In the genomic region with DNA sequence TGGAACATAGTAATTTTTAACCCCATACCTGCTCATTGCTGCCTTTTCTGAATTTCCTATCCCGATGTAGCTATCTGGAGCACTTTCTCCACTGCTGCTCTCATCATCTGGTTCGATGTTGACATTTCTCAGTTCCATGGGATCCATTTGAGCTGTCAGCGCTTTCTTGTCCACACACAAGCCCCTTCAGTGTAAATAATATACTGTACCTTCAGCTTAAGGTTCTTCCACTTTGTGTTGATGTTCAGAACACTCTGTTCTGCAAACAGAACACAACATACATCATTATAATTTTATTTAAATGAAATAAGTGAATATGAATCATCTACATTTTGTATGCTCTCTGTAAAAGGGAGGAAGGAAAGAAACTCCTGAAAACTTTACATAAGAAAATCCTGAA, we compare ENCODE assay signal across 25 cellular contexts. TPM values are rescaled to one million over a fixed set of nuclear protein-coding genes. Genes with fewer than 3 reads are reported as not detected.
DNase-seq lines count a peak whose midpoint lies in the region; ATAC-seq and TF ChIP-seq lines count a peak whose summit lies in the region.
"Had no signal": no experiment of that assay in that cellular context is flagged by ENCODE, and none has a peak within 500 bp of the region (broad histone marks: within the 10 kb centered on the region; RNA-seq: fewer than 3 reads in every experiment).

No MANE protein-coding gene starts in this region.

- intact Hi-C loops in prostate gland (cut with DNase I) (no loop called here), psoas muscle (cut with DNase I) (no loop called here), left lung (cut with DNase I) (no loop called here)

- H3K9me3 ChIP-seq in endocrine pancreas (ENCODE audit: control insufficient read depth, low read length) = no peaks in the 10 kb centered on the region
- no peaks in the 10 kb centered on the region for H3K9me3 ChIP-seq in prostate gland
- H3K9me3 ChIP-seq in psoas muscle = no peaks in the 10 kb centered on the region
- no peaks in the 10 kb centered on the region for H3K9me3 ChIP-seq in left lung
- H3K9me3 ChIP-seq: A549, BE2C, BLaER1 had no signal

- peak; percentile 76 for DNase-seq in LNCaP clone FGC (ENCODE audit: low read depth)
- peak; percentile 15 for DNase-seq in prostate gland (ENCODE audit: low spot score)
- DNase-seq in Ammon's horn (ENCODE audit: low spot score) = no peak
- no peak for DNase-seq in psoas muscle
- no peak for DNase-seq in left lung
- DNase-seq: AML-193; BE2C; C1 segment of cervical spinal cord; CD4-positive, alpha-beta memory T cell; CD4-positive, CD25-positive, alpha-beta regulatory T cell; CD8-positive, alpha-beta memory T cell; COR-L47; DMS 273 treated with DMSO at 0.1 percent for 48 hours; DMS153; DMS53; DMS79; DND-41; EL; GDM1 had no signal

- H3K36me3 ChIP-seq in endocrine pancreas (ENCODE audit: control insufficient read depth, insufficient read depth, low read length) (no peaks in the 10 kb centered on the region), prostate gland (no peaks in the 10 kb centered on the region), psoas muscle (ENCODE audit: insufficient read depth in 1 of 2, low read depth in 1 of 2) (peaks cover 0 to 46% of the 10 kb centered on the region in 2 donors), left lung (no peaks in the 10 kb centered on the region)
- H3K36me3 ChIP-seq: BE2C, BLaER1 had no signal

- ATAC-seq in psoas muscle (no peak), left lung (no peak)
- ATAC-seq: A549, GM12878 had no signal

- TF ChIP-seq POLR2A in prostate gland (IDR thresholded peaks at IDR 0.05) = no peak

- TF ChIP-seq CTCF in 22Rv1 (IDR thresholded peaks at IDR 0.05) (no peak), LNCaP clone FGC (IDR thresholded peaks at IDR 0.05; ENCODE audit: control insufficient read depth, extremely low read depth, insufficient read depth) (no peak), prostate gland (IDR thresholded peaks at IDR 0.05) (no peak), psoas muscle (IDR thresholded peaks at IDR 0.05) (no peak), left lung (IDR thresholded peaks at IDR 0.05) (no peak)

- H3K4me1 ChIP-seq in endocrine pancreas (ENCODE audit: control insufficient read depth, insufficient read depth, low read length) = peaks cover 22% of the 10 kb centered on the region
- H3K4me1 ChIP-seq in prostate gland (replicated peaks) = no peaks in the 10 kb centered on the region
- peaks cover 19% of the 10 kb centered on the region for H3K4me1 ChIP-seq in psoas muscle
- H3K4me1 ChIP-seq in left lung = no peaks in the 10 kb centered on the region
- H3K4me1 ChIP-seq: A549, BE2C, BLaER1 had no signal

- no peaks in the 10 kb centered on the region for H3K27me3 ChIP-seq in endocrine pancreas (ENCODE audit: control insufficient read depth, insufficient read depth, low read length)
- no peaks in the 10 kb centered on the region for H3K27me3 ChIP-seq in prostate gland (replicated peaks; ENCODE audit: insufficient read depth)
- no peaks in the 10 kb centered on the region for H3K27me3 ChIP-seq in psoas muscle (ENCODE audit: insufficient read depth in 3 of 3, low read length in 2 of 3)
- H3K27me3 ChIP-seq in left lung = no peaks in the 10 kb centered on the region
- H3K27me3 ChIP-seq: BLaER1 had no signal

- WGBS in prostate gland = 59% methylated on average over 3 of the region's 3 CpGs
- 87 to 99% (median 90%) methylated on average over 3 of the region's 3 CpGs for WGBS in psoas muscle, 3 donors

- H3K9ac ChIP-seq in endocrine pancreas (ENCODE audit: control insufficient read depth, insufficient read depth, low read length) = no peak overlapping the region
- H3K9ac ChIP-seq: BLaER1 had no signal

- H3K4me3 ChIP-seq in LNCaP clone FGC (ENCODE audit: low read depth, low read length) = no peak overlapping the region
- H3K4me3 ChIP-seq in endocrine pancreas (ENCODE audit: control insufficient read depth, insufficient read depth, low read length) = peak overlapping the region; percentile 35
- no peak overlapping the region for H3K4me3 ChIP-seq in prostate gland
- H3K4me3 ChIP-seq in psoas muscle = no peak overlapping the region
- no peak overlapping the region for H3K4me3 ChIP-seq in left lung
- H3K4me3 ChIP-seq: A549, BLaER1, GM12878 had no signal

- peak overlapping the region; percentile 77 for H3K27ac ChIP-seq in 22Rv1
- H3K27ac ChIP-seq in prostate gland = peak overlapping the region in 1 of 2 donors; percentile 19
- no peak overlapping the region for H3K27ac ChIP-seq in psoas muscle
- H3K27ac ChIP-seq in left lung = no peak overlapping the region
- H3K27ac ChIP-seq: A549, BLaER1 had no signal

RNA-seq across cellular contexts. Expression of a gene that starts 32.9 kb away (rescaled TPM):
- total RNA-seq in prostate gland = 1 to 10 TPM; 1.3 to 5.6 TPM
- 10 to 100 TPM in 3 of 4 donors, 1 to 10 TPM in 1; 9.2 to 17.0 (median 11.5) TPM for total RNA-seq in psoas muscle
- polyA plus RNA-seq in psoas muscle = 10 to 100 TPM in 2 of 3 donors, under 1 TPM in 1; 0.31 to 25.6 (median 17.3) TPM
- total RNA-seq in left lung = 1 to 10 TPM in 1 of 2 donors, under 1 TPM in 1; 0.85 to 1.5 TPM
- total RNA-seq: CD4-positive, alpha-beta memory T cell; CD4-positive, CD25-positive, alpha-beta regulatory T cell; CD8-positive, alpha-beta memory T cell had no signal
- polyA plus RNA-seq: CD14-positive monocyte; CD4-positive, alpha-beta memory T cell; CD4-positive, CD25-positive, alpha-beta regulatory T cell; CD8-positive, alpha-beta memory T cell had no signal

Comparison
In these comparisons a context has a peak if more than half of its experiments do, and no peak if none do; other contexts are left out.
1. DNase-seq: peak in LNCaP clone FGC (single experiment) and prostate gland (single experiment); none in Ammon's horn (single experiment), psoas muscle (0 of 2) and left lung (0 of 2).